Comparison of ENCODE assay signal across 30 cellular contexts in the genomic region with DNA sequence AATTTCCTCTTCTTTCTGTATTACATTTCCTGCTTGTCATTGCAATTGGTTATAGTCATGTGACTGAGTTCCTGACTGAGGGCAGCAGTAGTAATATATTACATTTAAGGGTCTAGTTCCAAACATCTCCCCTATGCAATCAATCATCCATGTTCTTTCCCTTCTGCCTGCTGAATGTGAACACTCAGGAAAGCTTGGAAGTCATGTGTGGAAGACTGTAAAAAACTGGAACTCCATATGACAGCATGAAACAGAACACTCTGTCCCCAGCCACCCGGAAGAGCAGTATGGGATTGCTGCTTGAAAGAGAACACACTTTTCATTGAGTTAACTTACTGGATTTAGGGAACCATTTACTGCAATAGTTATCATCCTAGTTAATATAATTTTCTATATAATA.
"Had no signal": no experiment of that assay in that cellular context is flagged by ENCODE, and none has a peak within 500 bp of the region (broad histone marks: within the 10 kb centered on the region; RNA-seq: fewer than 3 reads in every experiment).

No MANE protein-coding gene starts in this region.

- H3K4me1 Mint-ChIP-seq: activated CD4-positive, alpha-beta T cell treated with anti-CD3 and anti-CD28 coated beads for 36 hours; natural killer cell; stimulated activated effector memory CD8-positive, alpha-beta T cell treated with anti-CD3 and anti-CD28 coated beads, Interleukin-12 subunit alpha, Interleukin-12 subunit beta, amount 100 ng/mL, for 72 hours; stimulated activated naive CD8-positive, alpha-beta T cell treated with anti-CD3 and anti-CD28 coated beads, Interleukin-15, amount 100 ng/mL, for 72 hours had no signal

- FAIRE-seq: colon, endometrium, kidney had no signal

- H3K4me1 ChIP-seq: lower lobe of right lung, upper lobe of left lung, vagina had no signal

- DNase-seq: activated CD4-positive, alpha-beta T cell treated with anti-CD3 and anti-CD28 coated beads for 36 hours; activated CD4-positive, alpha-beta T cell treated with anti-CD3 and anti-CD28 coated beads, Interleukin-2, amount 50 U/mL, for 4 hours; activated CD4-positive, CD25-positive, alpha-beta regulatory T cell; activated CD8-positive, alpha-beta memory T cell treated with anti-CD3 and anti-CD28 coated beads for 24 hours; activated effector memory CD4-positive, alpha-beta T cell treated with Interleukin-2 at 50 U/mL for 16 hours; activated naive CD4-positive, alpha-beta T cell treated with Interleukin-2 at 50 U/mL for 16 hours; anterior cingulate cortex; effector CD8-positive, alpha-beta T cell; kidney; left colon; lower lobe of right lung; mesendoderm; natural killer cell; ovary; retina; sigmoid colon; small intestine; stimulated activated CD4-positive, alpha-beta T cell treated with anti-CD3 and anti-CD28 coated beads, Interleukin-4, amount 100 ng/mL, for 24 hours; stimulated activated naive CD8-positive, alpha-beta T cell treated with anti-CD3 and anti-CD28 coated beads, Interleukin-15, amount 100 ng/mL, for 72 hours; substantia nigra; T-helper 1 cell; upper lobe of left lung had no signal

- H3K36me3 Mint-ChIP-seq: activated naive CD8-positive, alpha-beta T cell; stimulated activated effector memory CD8-positive, alpha-beta T cell treated with anti-CD3 and anti-CD28 coated beads, Interleukin-12 subunit alpha, Interleukin-12 subunit beta, amount 100 ng/mL, for 72 hours had no signal

- H3K27ac Mint-ChIP-seq: activated CD4-positive, alpha-beta T cell treated with anti-CD3 and anti-CD28 coated beads for 36 hours; activated naive CD8-positive, alpha-beta T cell; natural killer cell; progenitor cell of endocrine pancreas; stimulated activated effector memory CD8-positive, alpha-beta T cell treated with anti-CD3 and anti-CD28 coated beads, Interleukin-12 subunit alpha, Interleukin-12 subunit beta, amount 100 ng/mL, for 72 hours; stimulated activated naive CD8-positive, alpha-beta T cell treated with anti-CD3 and anti-CD28 coated beads, Interleukin-15, amount 100 ng/mL, for 72 hours; T-helper 2 cell treated with Interferon-gamma antibody and Interleukin-4, amounts not matched to agents 5 μg/mL and 100 μg/mL, for 36 hours had no signal

- H3K36me3 ChIP-seq: lower lobe of right lung, ovary, sigmoid colon, upper lobe of left lung, vagina had no signal

- H3K27me3 Mint-ChIP-seq: activated CD4-positive, alpha-beta T cell treated with anti-CD3 and anti-CD28 coated beads for 36 hours; progenitor cell of endocrine pancreas; stimulated activated naive CD8-positive, alpha-beta T cell treated with anti-CD3 and anti-CD28 coated beads, Interleukin-15, amount 100 ng/mL, for 72 hours had no signal

- H3K4me3 ChIP-seq: lower lobe of right lung, ovary, sigmoid colon, upper lobe of left lung, vagina had no signal

- H3K9me3 ChIP-seq: lower lobe of right lung, ovary, sigmoid colon, upper lobe of left lung, vagina had no signal

- H3K9me3 Mint-ChIP-seq: stimulated activated naive CD8-positive, alpha-beta T cell treated with anti-CD3 and anti-CD28 coated beads, Interleukin-15, amount 100 ng/mL, for 72 hours; T-helper 2 cell treated with Interferon-gamma antibody and Interleukin-4, amounts not matched to agents 5 μg/mL and 100 μg/mL, for 36 hours had no signal

- H3K27ac ChIP-seq: epithelial cell of prostate, lower lobe of right lung, ovary, sigmoid colon, upper lobe of left lung, vagina had no signal

- H3K4me3 Mint-ChIP-seq: activated CD4-positive, alpha-beta T cell treated with anti-CD3 and anti-CD28 coated beads for 36 hours; activated naive CD8-positive, alpha-beta T cell; natural killer cell; stimulated activated effector memory CD8-positive, alpha-beta T cell treated with anti-CD3 and anti-CD28 coated beads, Interleukin-12 subunit alpha, Interleukin-12 subunit beta, amount 100 ng/mL, for 72 hours; stimulated activated naive CD8-positive, alpha-beta T cell treated with anti-CD3 and anti-CD28 coated beads, Interleukin-15, amount 100 ng/mL, for 72 hours; T-helper 2 cell treated with Interferon-gamma antibody and Interleukin-4, amounts not matched to agents 5 μg/mL and 100 μg/mL, for 36 hours had no signal

- H3K27me3 ChIP-seq: ovary, sigmoid colon, upper lobe of left lung, vagina had no signal
